In the genomic region with DNA sequence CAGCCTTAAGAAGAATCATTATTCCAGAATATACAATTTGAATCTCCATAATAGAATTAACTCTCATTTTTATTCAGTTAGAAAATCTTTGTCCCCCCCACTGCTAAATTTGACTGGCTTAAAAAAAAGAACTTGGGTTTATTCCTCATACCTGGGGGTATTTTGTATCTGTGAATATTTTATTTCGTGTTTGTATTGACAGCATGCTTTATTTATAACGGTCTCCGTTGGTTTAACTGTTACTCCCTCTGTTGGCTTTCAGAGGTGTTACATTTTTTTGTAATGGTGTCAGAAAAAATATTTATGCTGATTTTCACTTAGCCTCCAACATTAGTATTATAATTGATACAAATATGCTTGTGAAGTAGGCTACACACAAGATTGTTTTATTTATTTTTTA, we compare ENCODE assay signal across 1 cellular context.
TF ChIP-seq lines count a peak whose summit lies in the region.

No MANE protein-coding gene starts in this region.

TF ChIP-seq in K562, 482 proteins besides CTCF, POLR2A, EP300 and RAD21 (continued from another document and continues in another):
- TF ChIP-seq ZNF165 (CRISPR knock-in tag; IDR thresholded peaks at IDR 0.05; ENCODE audit: borderline replicate concordance): no peak
- TF ChIP-seq, protein P1, sequence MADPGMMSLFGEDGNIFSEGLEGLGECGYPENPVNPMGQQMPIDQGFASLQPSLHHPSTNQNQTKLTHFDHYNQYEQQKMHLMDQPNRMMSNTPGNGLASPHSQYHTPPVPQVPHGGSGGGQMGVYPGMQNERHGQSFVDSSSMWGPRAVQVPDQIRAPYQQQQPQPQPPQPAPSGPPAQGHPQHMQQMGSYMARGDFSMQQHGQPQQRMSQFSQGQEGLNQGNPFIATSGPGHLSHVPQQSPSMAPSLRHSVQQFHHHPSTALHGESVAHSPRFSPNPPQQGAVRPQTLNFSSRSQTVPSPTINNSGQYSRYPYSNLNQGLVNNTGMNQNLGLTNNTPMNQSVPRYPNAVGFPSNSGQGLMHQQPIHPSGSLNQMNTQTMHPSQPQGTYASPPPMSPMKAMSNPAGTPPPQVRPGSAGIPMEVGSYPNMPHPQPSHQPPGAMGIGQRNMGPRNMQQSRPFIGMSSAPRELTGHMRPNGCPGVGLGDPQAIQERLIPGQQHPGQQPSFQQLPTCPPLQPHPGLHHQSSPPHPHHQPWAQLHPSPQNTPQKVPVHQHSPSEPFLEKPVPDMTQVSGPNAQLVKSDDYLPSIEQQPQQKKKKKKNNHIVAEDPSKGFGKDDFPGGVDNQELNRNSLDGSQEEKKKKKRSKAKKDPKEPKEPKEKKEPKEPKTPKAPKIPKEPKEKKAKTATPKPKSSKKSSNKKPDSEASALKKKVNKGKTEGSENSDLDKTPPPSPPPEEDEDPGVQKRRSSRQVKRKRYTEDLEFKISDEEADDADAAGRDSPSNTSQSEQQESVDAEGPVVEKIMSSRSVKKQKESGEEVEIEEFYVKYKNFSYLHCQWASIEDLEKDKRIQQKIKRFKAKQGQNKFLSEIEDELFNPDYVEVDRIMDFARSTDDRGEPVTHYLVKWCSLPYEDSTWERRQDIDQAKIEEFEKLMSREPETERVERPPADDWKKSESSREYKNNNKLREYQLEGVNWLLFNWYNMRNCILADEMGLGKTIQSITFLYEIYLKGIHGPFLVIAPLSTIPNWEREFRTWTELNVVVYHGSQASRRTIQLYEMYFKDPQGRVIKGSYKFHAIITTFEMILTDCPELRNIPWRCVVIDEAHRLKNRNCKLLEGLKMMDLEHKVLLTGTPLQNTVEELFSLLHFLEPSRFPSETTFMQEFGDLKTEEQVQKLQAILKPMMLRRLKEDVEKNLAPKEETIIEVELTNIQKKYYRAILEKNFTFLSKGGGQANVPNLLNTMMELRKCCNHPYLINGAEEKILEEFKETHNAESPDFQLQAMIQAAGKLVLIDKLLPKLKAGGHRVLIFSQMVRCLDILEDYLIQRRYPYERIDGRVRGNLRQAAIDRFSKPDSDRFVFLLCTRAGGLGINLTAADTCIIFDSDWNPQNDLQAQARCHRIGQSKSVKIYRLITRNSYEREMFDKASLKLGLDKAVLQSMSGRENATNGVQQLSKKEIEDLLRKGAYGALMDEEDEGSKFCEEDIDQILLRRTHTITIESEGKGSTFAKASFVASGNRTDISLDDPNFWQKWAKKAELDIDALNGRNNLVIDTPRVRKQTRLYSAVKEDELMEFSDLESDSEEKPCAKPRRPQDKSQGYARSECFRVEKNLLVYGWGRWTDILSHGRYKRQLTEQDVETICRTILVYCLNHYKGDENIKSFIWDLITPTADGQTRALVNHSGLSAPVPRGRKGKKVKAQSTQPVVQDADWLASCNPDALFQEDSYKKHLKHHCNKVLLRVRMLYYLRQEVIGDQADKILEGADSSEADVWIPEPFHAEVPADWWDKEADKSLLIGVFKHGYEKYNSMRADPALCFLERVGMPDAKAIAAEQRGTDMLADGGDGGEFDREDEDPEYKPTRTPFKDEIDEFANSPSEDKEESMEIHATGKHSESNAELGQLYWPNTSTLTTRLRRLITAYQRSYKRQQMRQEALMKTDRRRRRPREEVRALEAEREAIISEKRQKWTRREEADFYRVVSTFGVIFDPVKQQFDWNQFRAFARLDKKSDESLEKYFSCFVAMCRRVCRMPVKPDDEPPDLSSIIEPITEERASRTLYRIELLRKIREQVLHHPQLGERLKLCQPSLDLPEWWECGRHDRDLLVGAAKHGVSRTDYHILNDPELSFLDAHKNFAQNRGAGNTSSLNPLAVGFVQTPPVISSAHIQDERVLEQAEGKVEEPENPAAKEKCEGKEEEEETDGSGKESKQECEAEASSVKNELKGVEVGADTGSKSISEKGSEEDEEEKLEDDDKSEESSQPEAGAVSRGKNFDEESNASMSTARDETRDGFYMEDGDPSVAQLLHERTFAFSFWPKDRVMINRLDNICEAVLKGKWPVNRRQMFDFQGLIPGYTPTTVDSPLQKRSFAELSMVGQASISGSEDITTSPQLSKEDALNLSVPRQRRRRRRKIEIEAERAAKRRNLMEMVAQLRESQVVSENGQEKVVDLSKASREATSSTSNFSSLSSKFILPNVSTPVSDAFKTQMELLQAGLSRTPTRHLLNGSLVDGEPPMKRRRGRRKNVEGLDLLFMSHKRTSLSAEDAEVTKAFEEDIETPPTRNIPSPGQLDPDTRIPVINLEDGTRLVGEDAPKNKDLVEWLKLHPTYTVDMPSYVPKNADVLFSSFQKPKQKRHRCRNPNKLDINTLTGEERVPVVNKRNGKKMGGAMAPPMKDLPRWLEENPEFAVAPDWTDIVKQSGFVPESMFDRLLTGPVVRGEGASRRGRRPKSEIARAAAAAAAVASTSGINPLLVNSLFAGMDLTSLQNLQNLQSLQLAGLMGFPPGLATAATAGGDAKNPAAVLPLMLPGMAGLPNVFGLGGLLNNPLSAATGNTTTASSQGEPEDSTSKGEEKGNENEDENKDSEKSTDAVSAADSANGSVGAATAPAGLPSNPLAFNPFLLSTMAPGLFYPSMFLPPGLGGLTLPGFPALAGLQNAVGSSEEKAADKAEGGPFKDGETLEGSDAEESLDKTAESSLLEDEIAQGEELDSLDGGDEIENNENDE (IDR thresholded peaks at IDR 0.05; ENCODE audit: low read depth, low read length): no peak
- TF ChIP-seq, protein P2, sequence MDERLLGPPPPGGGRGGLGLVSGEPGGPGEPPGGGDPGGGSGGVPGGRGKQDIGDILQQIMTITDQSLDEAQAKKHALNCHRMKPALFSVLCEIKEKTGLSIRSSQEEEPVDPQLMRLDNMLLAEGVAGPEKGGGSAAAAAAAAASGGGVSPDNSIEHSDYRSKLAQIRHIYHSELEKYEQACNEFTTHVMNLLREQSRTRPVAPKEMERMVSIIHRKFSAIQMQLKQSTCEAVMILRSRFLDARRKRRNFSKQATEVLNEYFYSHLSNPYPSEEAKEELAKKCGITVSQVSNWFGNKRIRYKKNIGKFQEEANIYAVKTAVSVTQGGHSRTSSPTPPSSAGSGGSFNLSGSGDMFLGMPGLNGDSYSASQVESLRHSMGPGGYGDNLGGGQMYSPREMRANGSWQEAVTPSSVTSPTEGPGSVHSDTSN (CRISPR knock-in tag; IDR thresholded peaks at IDR 0.05; ENCODE audit: low read depth): no peak
- TF ChIP-seq, protein P2 (tag; conservative IDR thresholded peaks at IDR 0.05; ENCODE audit: low read depth): 0 out of 2 replicates have a peak, but pooled peaks have one; percentile 35
- 0 out of 2 replicates have a peak, but pooled peaks have one; percentile 60 for TF ChIP-seq ARID3A (IDR thresholded peaks at IDR 0.05; ENCODE audit: borderline replicate concordance, low read depth, low read length)
- no peak for TF ChIP-seq FOXK1 (CRISPR knock-in tag; IDR thresholded peaks at IDR 0.05; ENCODE audit: borderline replicate concordance)
- TF ChIP-seq C11orf30 (IDR thresholded peaks at IDR 0.05; ENCODE audit: low read depth): no peak
- TF ChIP-seq, protein P3, sequence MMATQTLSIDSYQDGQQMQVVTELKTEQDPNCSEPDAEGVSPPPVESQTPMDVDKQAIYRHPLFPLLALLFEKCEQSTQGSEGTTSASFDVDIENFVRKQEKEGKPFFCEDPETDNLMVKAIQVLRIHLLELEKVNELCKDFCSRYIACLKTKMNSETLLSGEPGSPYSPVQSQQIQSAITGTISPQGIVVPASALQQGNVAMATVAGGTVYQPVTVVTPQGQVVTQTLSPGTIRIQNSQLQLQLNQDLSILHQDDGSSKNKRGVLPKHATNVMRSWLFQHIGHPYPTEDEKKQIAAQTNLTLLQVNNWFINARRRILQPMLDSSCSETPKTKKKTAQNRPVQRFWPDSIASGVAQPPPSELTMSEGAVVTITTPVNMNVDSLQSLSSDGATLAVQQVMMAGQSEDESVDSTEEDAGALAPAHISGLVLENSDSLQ (IDR thresholded peaks at IDR 0.05): 0 out of 2 replicates have a peak, but pooled peaks have one; percentile 17
- no peak for TF ChIP-seq THRAP3 (IDR thresholded peaks at IDR 0.05; ENCODE audit: borderline replicate concordance)
- TF ChIP-seq GABPB1 (CRISPR knock-in tag; IDR thresholded peaks at IDR 0.05): no peak
- TF ChIP-seq, protein P4, sequence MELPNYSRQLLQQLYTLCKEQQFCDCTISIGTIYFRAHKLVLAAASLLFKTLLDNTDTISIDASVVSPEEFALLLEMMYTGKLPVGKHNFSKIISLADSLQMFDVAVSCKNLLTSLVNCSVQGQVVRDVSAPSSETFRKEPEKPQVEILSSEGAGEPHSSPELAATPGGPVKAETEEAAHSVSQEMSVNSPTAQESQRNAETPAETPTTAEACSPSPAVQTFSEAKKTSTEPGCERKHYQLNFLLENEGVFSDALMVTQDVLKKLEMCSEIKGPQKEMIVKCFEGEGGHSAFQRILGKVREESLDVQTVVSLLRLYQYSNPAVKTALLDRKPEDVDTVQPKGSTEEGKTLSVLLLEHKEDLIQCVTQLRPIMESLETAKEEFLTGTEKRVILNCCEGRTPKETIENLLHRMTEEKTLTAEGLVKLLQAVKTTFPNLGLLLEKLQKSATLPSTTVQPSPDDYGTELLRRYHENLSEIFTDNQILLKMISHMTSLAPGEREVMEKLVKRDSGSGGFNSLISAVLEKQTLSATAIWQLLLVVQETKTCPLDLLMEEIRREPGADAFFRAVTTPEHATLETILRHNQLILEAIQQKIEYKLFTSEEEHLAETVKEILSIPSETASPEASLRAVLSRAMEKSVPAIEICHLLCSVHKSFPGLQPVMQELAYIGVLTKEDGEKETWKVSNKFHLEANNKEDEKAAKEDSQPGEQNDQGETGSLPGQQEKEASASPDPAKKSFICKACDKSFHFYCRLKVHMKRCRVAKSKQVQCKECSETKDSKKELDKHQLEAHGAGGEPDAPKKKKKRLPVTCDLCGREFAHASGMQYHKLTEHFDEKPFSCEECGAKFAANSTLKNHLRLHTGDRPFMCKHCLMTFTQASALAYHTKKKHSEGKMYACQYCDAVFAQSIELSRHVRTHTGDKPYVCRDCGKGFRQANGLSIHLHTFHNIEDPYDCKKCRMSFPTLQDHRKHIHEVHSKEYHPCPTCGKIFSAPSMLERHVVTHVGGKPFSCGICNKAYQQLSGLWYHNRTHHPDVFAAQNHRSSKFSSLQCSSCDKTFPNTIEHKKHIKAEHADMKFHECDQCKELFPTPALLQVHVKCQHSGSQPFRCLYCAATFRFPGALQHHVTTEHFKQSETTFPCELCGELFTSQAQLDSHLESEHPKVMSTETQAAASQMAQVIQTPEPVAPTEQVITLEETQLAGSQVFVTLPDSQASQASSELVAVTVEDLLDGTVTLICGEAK (IDR thresholded peaks at IDR 0.05): peak; percentile 44; the same call in 1 of the 2 replicates
- TF ChIP-seq, protein P4 (CRISPR knock-in tag; IDR thresholded peaks at IDR 0.05): no peak
- no peak for TF ChIP-seq YBX1 (IDR thresholded peaks at IDR 0.05)
- TF ChIP-seq, protein P5, sequence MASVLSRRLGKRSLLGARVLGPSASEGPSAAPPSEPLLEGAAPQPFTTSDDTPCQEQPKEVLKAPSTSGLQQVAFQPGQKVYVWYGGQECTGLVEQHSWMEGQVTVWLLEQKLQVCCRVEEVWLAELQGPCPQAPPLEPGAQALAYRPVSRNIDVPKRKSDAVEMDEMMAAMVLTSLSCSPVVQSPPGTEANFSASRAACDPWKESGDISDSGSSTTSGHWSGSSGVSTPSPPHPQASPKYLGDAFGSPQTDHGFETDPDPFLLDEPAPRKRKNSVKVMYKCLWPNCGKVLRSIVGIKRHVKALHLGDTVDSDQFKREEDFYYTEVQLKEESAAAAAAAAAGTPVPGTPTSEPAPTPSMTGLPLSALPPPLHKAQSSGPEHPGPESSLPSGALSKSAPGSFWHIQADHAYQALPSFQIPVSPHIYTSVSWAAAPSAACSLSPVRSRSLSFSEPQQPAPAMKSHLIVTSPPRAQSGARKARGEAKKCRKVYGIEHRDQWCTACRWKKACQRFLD (CRISPR knock-in tag; IDR thresholded peaks at IDR 0.05): no peak
- no peak for TF ChIP-seq ATF3 (IDR thresholded peaks at IDR 0.05)
- no peak for TF ChIP-seq ATF3 (CRISPR knock-in tag; conservative IDR thresholded peaks at IDR 0.05)
- TF ChIP-seq MED1 (CRISPR knock-in tag; IDR thresholded peaks at IDR 0.05; ENCODE audit: borderline replicate concordance): no peak
